10 cellular contexts compared by ENCODE assay signal in the genomic region with DNA sequence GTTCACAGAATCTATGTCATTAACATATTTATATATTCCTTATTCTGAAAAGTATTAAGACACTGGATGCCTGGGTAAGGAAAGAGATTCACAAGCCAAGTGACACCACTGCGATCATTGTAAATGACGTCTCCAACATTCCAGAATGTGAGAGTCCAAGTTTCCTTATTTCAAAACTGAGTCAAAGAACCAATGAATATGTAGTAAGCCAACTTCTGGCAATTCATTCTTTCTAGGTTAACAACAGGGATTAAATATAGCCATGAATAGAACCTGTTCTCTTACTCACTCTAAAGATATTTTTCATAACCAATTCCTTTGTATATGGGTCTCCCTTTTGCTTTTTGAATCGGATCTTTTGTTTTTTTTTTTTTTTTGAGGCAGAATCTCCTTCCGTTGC. TPM values are rescaled to one million over a fixed set of nuclear protein-coding genes. Genes with fewer than 3 reads are reported as not detected.
DNase-seq lines count a peak whose midpoint lies in the region; ATAC-seq, FAIRE-seq and TF ChIP-seq lines count a peak whose summit lies in the region.
"Had no signal": no experiment of that assay in that cellular context is flagged by ENCODE, and none has a peak within 500 bp of the region (broad histone marks: within the 10 kb centered on the region; RNA-seq: fewer than 3 reads in every experiment).

No MANE protein-coding gene starts in this region.

- H3K9me2 ChIP-seq in MM.1S (replicated peaks; ENCODE audit: insufficient read depth, low read length), result no peaks in the 10 kb centered on the region

- H3K79me2 ChIP-seq in MM.1S (ENCODE audit: low read length), result peaks cover 6% of the 10 kb centered on the region; the same call in 1 of the 2 replicates

- no peak overlapping the region for H2AFZ ChIP-seq in MM.1S (ENCODE audit: low read length)
- H2AFZ ChIP-seq: parathyroid adenoma had no signal

- H3K36me3 Mint-ChIP-seq in natural killer cell, result no peaks in the 10 kb centered on the region

- TF ChIP-seq CTCF in gastroesophageal sphincter (IDR thresholded peaks at IDR 0.05) (no peak), stomach (IDR thresholded peaks at IDR 0.05) (no peak), natural killer cell (IDR thresholded peaks at IDR 0.05) (no peak), MM.1S (IDR thresholded peaks at IDR 0.05; ENCODE audit: low read length) (no peak)

- no peaks in the 10 kb centered on the region; the same call in 1 of the 2 replicates for H3F3A ChIP-seq in MM.1S (ENCODE audit: insufficient read depth, low read length)

- H3K4me3 Mint-ChIP-seq in natural killer cell, result no peak overlapping the region

- H3K27ac Mint-ChIP-seq in natural killer cell, result no peak overlapping the region

- H4K20me1 ChIP-seq in MM.1S (ENCODE audit: insufficient read depth, low read length), result no peaks in the 10 kb centered on the region

- TF ChIP-seq POLR2A in H54 (IDR thresholded peaks at IDR 0.05; ENCODE audit: low read depth, low read length), result no peak
- no peak for TF ChIP-seq POLR2A in gastroesophageal sphincter (IDR thresholded peaks at IDR 0.05)
- TF ChIP-seq POLR2A in stomach (IDR thresholded peaks at IDR 0.05), result no peak

- intact Hi-C loops in stomach (cut with DNase I; ENCODE audit: low total_unique reads) (no loop called here), natural killer cell (cut with micrococcal nuclease) (no loop called here)

- H3K9ac ChIP-seq in MM.1S (ENCODE audit: low read length), result no peak overlapping the region
- H3K9ac ChIP-seq: parathyroid adenoma had no signal

- ATAC-seq in gastroesophageal sphincter (peak; percentile 84), natural killer cell (no peak)

- H3K4me2 ChIP-seq in MM.1S (ENCODE audit: low read depth, low read length), result no peak overlapping the region

- no peak for DNase-seq in H54 (ENCODE audit: insufficient read length, low spot score)
- DNase-seq in astrocyte of the hippocampus (ENCODE audit: low read depth, low spot score), result peak; percentile 83
- DNase-seq in stomach, result no peak
- DNase-seq in natural killer cell, result no peak
- DNase-seq in MM.1S, result no peak
- no peak for DNase-seq in activated CD4-positive, alpha-beta T cell treated with anti-CD3 and anti-CD28 coated beads for 1 hour
- DNase-seq in DMS79 treated with DMSO at 0.1 percent for 48 hours (lab: John Stamatoyannopoulos, UW), result no peak
- DNase-seq: kidney glomerular epithelial cell had no signal

- H3K4me1 ChIP-seq in gastroesophageal sphincter, result peaks cover 0 to 53% (median 7%) of the 10 kb centered on the region in 3 donors
- H3K4me1 ChIP-seq in stomach, result peaks cover 0 to 45% (median 23%) of the 10 kb centered on the region in 4 donors
- H3K4me1 ChIP-seq in MM.1S (ENCODE audit: low read length), result no peaks in the 10 kb centered on the region

- H3K9me3 Mint-ChIP-seq in natural killer cell, result no peaks in the 10 kb centered on the region

- H3K36me3 ChIP-seq in gastroesophageal sphincter, result no peaks in the 10 kb centered on the region
- no peaks in the 10 kb centered on the region for H3K36me3 ChIP-seq in stomach
- H3K36me3 ChIP-seq in MM.1S (replicated peaks; ENCODE audit: insufficient read depth, low read length), result no peaks in the 10 kb centered on the region

- no peaks in the 10 kb centered on the region for H3K27me3 Mint-ChIP-seq in natural killer cell (ENCODE audit: low read depth in 2 of 2)

- WGBS in gastroesophageal sphincter (ENCODE audit: low coverage in 1 of 2), 2 donors, result 13 to 17% methylated on average over 4 of the region's 4 CpGs
- WGBS in stomach, 5 donors, result 51 to 81% (median 63%) methylated on average over 4 of the region's 4 CpGs

- peak; percentile 67 for FAIRE-seq in H54 (lab: Jason Lieb, UNC)

- H3K27ac ChIP-seq in gastroesophageal sphincter (peak overlapping the region; percentile 26 to 84 (median 72)), stomach (peak overlapping the region in 4 of 5 donors; percentile 12 to 86 (median 58)), MM.1S (ENCODE audit: low read length) (no peak overlapping the region)
- H3K27ac ChIP-seq: parathyroid adenoma had no signal

- peaks cover 0 to 8% of the 10 kb centered on the region in 2 donors for H3K4me1 Mint-ChIP-seq in natural killer cell

- TF ChIP-seq EP300 in gastroesophageal sphincter (IDR thresholded peaks at IDR 0.05) (peak; percentile 6), stomach (IDR thresholded peaks at IDR 0.05) (no peak)

- H3K9me3 ChIP-seq in gastroesophageal sphincter (no peaks in the 10 kb centered on the region), stomach (no peaks in the 10 kb centered on the region), MM.1S (replicated peaks; ENCODE audit: insufficient read depth, low read length) (no peaks in the 10 kb centered on the region)

- H3K27me3 ChIP-seq in gastroesophageal sphincter, result no peaks in the 10 kb centered on the region
- no peaks in the 10 kb centered on the region for H3K27me3 ChIP-seq in stomach
- H3K27me3 ChIP-seq in MM.1S (replicated peaks; ENCODE audit: insufficient read depth, low read length), result no peaks in the 10 kb centered on the region

- H3K4me3 ChIP-seq in gastroesophageal sphincter, result no peak overlapping the region
- no peak overlapping the region for H3K4me3 ChIP-seq in stomach
- H3K4me3 ChIP-seq in MM.1S (ENCODE audit: low read length), result no peak overlapping the region

RNA-seq across cellular contexts. Expression of a gene that starts 18.1 kb away (rescaled TPM):
- total RNA-seq in gastroesophageal sphincter (100 to 1,000 TPM in 1 of 4 donors, 10 to 100 TPM in 3; 45.8 to 143 (median 80.5) TPM), stomach (10 to 100 TPM; 20.5 to 62.4 (median 41.4) TPM), natural killer cell (1 to 10 TPM in 2 of 3 donors, under 1 TPM in 1; 0.40 to 2.9 (median 2.8) TPM)
- 10 to 100 TPM in 2 of 3 donors, 1 to 10 TPM in 1; 5.1 to 20.7 (median 18.8) TPM for polyA plus RNA-seq in stomach

Comparison
In these comparisons a context has a peak if more than half of its experiments do, and no peak if none do; other contexts are left out.
1. RNA of a gene that starts 18.1 kb away (total RNA-seq): 45.8 to 143 TPM in gastroesophageal sphincter and 20.5 to 62.4 TPM in stomach; 0.40 to 2.9 TPM in natural killer cell; every median in the first group is over 4 times any median in the second.